In genomic region chr14:53336729-53337128, GRCh38 we compare ENCODE assay signal across 32 cellular contexts.
"Had no signal": no experiment of that assay in that cellular context is flagged by ENCODE, and none has a peak within 500 bp of the region (broad histone marks: within the 10 kb centered on the region; RNA-seq: fewer than 3 reads in every experiment).

No MANE protein-coding gene starts in this region.

- H3K4me3 Mint-ChIP-seq: naive thymus-derived CD4-positive, alpha-beta T cell; natural killer cell; nephron; neural progenitor cell; stimulated activated memory B cell treated with anti-CD40 and anti-IgM and Interleukin-4, amounts not matched to agents 10 μg/mL and 1 μg/mL and 100 μg/mL, for 72 hours; stimulated activated naive CD8-positive, alpha-beta T cell treated with anti-CD3 and anti-CD28 coated beads, Interleukin-15, amount 100 ng/mL, for 72 hours; type B pancreatic cell had no signal

- H3K9me3 ChIP-seq: ovary, psoas muscle, spleen, suprapubic skin, testis, tibial artery, transverse colon, upper lobe of right lung, vagina had no signal

- H2AFZ ChIP-seq: neural progenitor cell, parathyroid adenoma had no signal

- H3K27ac Mint-ChIP-seq: naive thymus-derived CD4-positive, alpha-beta T cell; natural killer cell; nephron; progenitor cell of endocrine pancreas; stimulated activated memory B cell treated with anti-CD40 and anti-IgM and Interleukin-4, amounts not matched to agents 10 μg/mL and 1 μg/mL and 100 μg/mL, for 72 hours; type B pancreatic cell had no signal

- H3K4me3 ChIP-seq: neural progenitor cell, ovary, psoas muscle, skin epidermis, smooth muscle cell, spleen, suprapubic skin, testis, tibial artery, transverse colon, upper lobe of right lung, vagina had no signal

- DNase-seq: naive thymus-derived CD4-positive, alpha-beta T cell; natural killer cell; occipital lobe; ovary; posterior cingulate gyrus; psoas muscle; right cardiac atrium; spleen; stimulated activated CD4-positive, alpha-beta T cell treated with anti-CD3 and anti-CD28 coated beads, Interleukin-12 subunit alpha, Interleukin-12 subunit beta, amount 100 ng/mL, for 4 hours; stimulated activated CD4-positive, alpha-beta T cell treated with anti-CD3 and anti-CD28 coated beads, Interleukin-1b, Interleukin-23, amount 100 ng/mL, for 48 hours; stimulated activated CD4-positive, alpha-beta T cell treated with anti-CD3 and anti-CD28 coated beads, Interleukin-4, amount 100 ng/mL, for 1 hour; stimulated activated CD4-positive, alpha-beta T cell treated with anti-CD3 and anti-CD28 coated beads, Interleukin-4, amount 100 ng/mL, for 4 hours; stimulated activated CD8-positive, alpha-beta memory T cell treated with anti-CD3 and anti-CD28 coated beads, Interleukin-4, amount 100 ng/mL, for 48 hours; stimulated activated naive CD4-positive, alpha-beta T cell; stimulated activated naive CD8-positive, alpha-beta T cell treated with anti-CD3 and anti-CD28 coated beads, Interleukin-15, amount 100 ng/mL, for 72 hours; stimulated activated naive CD8-positive, alpha-beta T cell treated with anti-CD3 and anti-CD28 coated beads, Interleukin-15, Interleukin-2, amounts not matched to agents 100 U/mL and 50 U/mL, for 24 hours; substantia nigra; testis; tibial artery; transverse colon; upper lobe of right lung had no signal

- H3K36me3 Mint-ChIP-seq: natural killer cell; neural progenitor cell; stimulated activated memory B cell treated with anti-CD40 and anti-IgM and Interleukin-4, amounts not matched to agents 10 μg/mL and 1 μg/mL and 100 μg/mL, for 72 hours; type B pancreatic cell had no signal

- H3K9me3 Mint-ChIP-seq: naive thymus-derived CD4-positive, alpha-beta T cell; natural killer cell; nephron; stimulated activated memory B cell treated with anti-CD40 and anti-IgM and Interleukin-4, amounts not matched to agents 10 μg/mL and 1 μg/mL and 100 μg/mL, for 72 hours; stimulated activated naive CD8-positive, alpha-beta T cell treated with anti-CD3 and anti-CD28 coated beads, Interleukin-15, amount 100 ng/mL, for 72 hours; type B pancreatic cell had no signal

- H3K36me3 ChIP-seq: neural progenitor cell, ovary, spleen, suprapubic skin, tibial artery, transverse colon, upper lobe of right lung, vagina had no signal

- H3K79me2 ChIP-seq: parathyroid adenoma had no signal

- H3K27ac ChIP-seq: neural progenitor cell, ovary, parathyroid adenoma, psoas muscle, skin epidermis, spleen, suprapubic skin, testis, tibial artery, transverse colon, upper lobe of right lung, vagina had no signal

- H3K4me1 ChIP-seq: parathyroid adenoma, psoas muscle, spleen, suprapubic skin, testis, transverse colon, upper lobe of right lung, vagina had no signal

- H3K4me2 ChIP-seq: neural progenitor cell, smooth muscle cell had no signal

- H3K27me3 ChIP-seq: neural progenitor cell, ovary, spleen, suprapubic skin, testis, tibial artery, transverse colon, upper lobe of right lung, vagina had no signal

- H3K9ac ChIP-seq: neural progenitor cell, parathyroid adenoma had no signal

- H3K27me3 Mint-ChIP-seq: progenitor cell of endocrine pancreas; stimulated activated memory B cell treated with anti-CD40 and anti-IgM and Interleukin-4, amounts not matched to agents 10 μg/mL and 1 μg/mL and 100 μg/mL, for 72 hours; stimulated activated naive CD8-positive, alpha-beta T cell treated with anti-CD3 and anti-CD28 coated beads, Interleukin-15, amount 100 ng/mL, for 72 hours; type B pancreatic cell had no signal

- ATAC-seq: naive thymus-derived CD4-positive, alpha-beta T cell; natural killer cell; psoas muscle; right cardiac atrium; sciatic nerve; stimulated activated memory B cell treated with anti-CD40 and anti-IgM and Interleukin-4, amounts not matched to agents 10 μg/mL and 1 μg/mL and 100 μg/mL, for 72 hours; stimulated activated naive CD8-positive, alpha-beta T cell treated with anti-CD3 and anti-CD28 coated beads, Interleukin-15, amount 100 ng/mL, for 72 hours; stimulated activated naive CD8-positive, alpha-beta T cell treated with anti-CD3 and anti-CD28 coated beads, Interleukin-15, Interleukin-2, amounts not matched to agents 100 U/mL and 50 U/mL, for 24 hours; upper lobe of right lung had no signal

- H3K4me1 Mint-ChIP-seq: naive thymus-derived CD4-positive, alpha-beta T cell; natural killer cell; stimulated activated memory B cell treated with anti-CD40 and anti-IgM and Interleukin-4, amounts not matched to agents 10 μg/mL and 1 μg/mL and 100 μg/mL, for 72 hours; stimulated activated naive CD8-positive, alpha-beta T cell treated with anti-CD3 and anti-CD28 coated beads, Interleukin-15, amount 100 ng/mL, for 72 hours had no signal
